ENCODE assay signal across 1 cellular context in the genomic region with DNA sequence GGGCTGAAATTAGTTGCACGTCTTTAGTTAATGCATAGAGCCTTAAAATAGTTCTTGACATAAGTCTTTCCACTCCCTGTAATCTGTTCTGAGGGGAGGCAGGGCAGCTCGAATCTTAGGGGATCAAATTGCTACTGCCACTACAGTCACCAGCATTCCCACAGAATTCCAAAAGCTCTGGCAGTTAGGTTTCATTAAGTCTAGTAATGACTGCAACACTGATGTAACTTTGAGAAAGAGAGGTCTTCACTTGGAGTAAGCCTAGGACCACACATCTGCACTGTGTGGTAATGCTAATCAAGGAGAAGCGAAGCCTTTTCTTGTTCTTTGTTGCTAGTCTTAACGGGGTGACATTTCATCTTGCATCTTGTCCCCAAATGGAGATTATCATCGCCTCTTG.
TF ChIP-seq lines count a peak whose summit lies in the region.

No MANE protein-coding gene starts in this region.

TF ChIP-seq in K562, 482 proteins besides CTCF, POLR2A, EP300 and RAD21 (continued from another document):
- TF ChIP-seq, protein P1, sequence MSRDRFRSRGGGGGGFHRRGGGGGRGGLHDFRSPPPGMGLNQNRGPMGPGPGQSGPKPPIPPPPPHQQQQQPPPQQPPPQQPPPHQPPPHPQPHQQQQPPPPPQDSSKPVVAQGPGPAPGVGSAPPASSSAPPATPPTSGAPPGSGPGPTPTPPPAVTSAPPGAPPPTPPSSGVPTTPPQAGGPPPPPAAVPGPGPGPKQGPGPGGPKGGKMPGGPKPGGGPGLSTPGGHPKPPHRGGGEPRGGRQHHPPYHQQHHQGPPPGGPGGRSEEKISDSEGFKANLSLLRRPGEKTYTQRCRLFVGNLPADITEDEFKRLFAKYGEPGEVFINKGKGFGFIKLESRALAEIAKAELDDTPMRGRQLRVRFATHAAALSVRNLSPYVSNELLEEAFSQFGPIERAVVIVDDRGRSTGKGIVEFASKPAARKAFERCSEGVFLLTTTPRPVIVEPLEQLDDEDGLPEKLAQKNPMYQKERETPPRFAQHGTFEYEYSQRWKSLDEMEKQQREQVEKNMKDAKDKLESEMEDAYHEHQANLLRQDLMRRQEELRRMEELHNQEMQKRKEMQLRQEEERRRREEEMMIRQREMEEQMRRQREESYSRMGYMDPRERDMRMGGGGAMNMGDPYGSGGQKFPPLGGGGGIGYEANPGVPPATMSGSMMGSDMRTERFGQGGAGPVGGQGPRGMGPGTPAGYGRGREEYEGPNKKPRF (IDR thresholded peaks at IDR 0.05; ENCODE audit: low read depth, low read length), result no peak
